25 cellular contexts compared by ENCODE assay signal in genomic region chr2:18835787-18836186, GRCh38.
"Had no signal": no experiment of that assay in that cellular context is flagged by ENCODE, and none has a peak within 500 bp of the region (broad histone marks: within the 10 kb centered on the region; RNA-seq: fewer than 3 reads in every experiment).

No MANE protein-coding gene starts in this region.

- H3K36me3 ChIP-seq: neutrophil, pancreas, prostate gland, right atrium auricular region, right lobe of liver, sigmoid colon, stomach, suprapubic skin, tibial artery, transverse colon, upper lobe of right lung, uterus had no signal

- DNase-seq: naive thymus-derived CD4-positive, alpha-beta T cell; natural killer cell; nucleus accumbens; pancreas; retina; right lobe of liver; sigmoid colon; small intestine; stimulated activated CD4-positive, alpha-beta T cell treated with anti-CD3 and anti-CD28 coated beads, Interleukin-15, amount 100 ng/mL, for 24 hours; stimulated activated CD4-positive, alpha-beta T cell treated with anti-CD3 and anti-CD28 coated beads, Interleukin-2, amount 100 ng/mL, for 24 hours; stimulated activated CD4-positive, alpha-beta T cell treated with anti-CD3 and anti-CD28 coated beads, Interleukin-2, amount 100 ng/mL, for 48 hours; stimulated activated CD4-positive, alpha-beta T cell treated with anti-CD3 and anti-CD28 coated beads, Interleukin-4, amount 100 ng/mL, for 24 hours; stimulated activated naive B cell treated with anti-CD40 and anti-IgM and Interleukin-4, amounts not matched to agents 10 μg/mL and 1 μg/mL and 100 μg/mL, for 72 hours; stimulated activated naive CD4-positive, alpha-beta T cell treated with Interleukin-2 at 50 U/mL for 16 hours; stomach; testis; tibial artery; transverse colon; upper lobe of right lung; uterus had no signal

- H3K9me3 ChIP-seq: neutrophil, pancreas, prostate gland, right atrium auricular region, right lobe of liver, sigmoid colon, stomach, suprapubic skin, testis, tibial artery, transverse colon, upper lobe of right lung, uterus had no signal

- H3K4me1 ChIP-seq: transverse colon, upper lobe of right lung had no signal

- H3K4me3 ChIP-seq: pancreas, prostate gland, right atrium auricular region, right lobe of liver, sigmoid colon, stomach, suprapubic skin, testis, tibial artery, transverse colon, upper lobe of right lung, uterus had no signal

- H3K27ac ChIP-seq: neutrophil, pancreas, prostate gland, right atrium auricular region, right lobe of liver, sigmoid colon, stomach, suprapubic skin, testis, tibial artery, transverse colon, upper lobe of right lung, uterus had no signal

- ATAC-seq: naive thymus-derived CD4-positive, alpha-beta T cell; natural killer cell; pancreas; right lobe of liver; stimulated activated effector memory CD8-positive, alpha-beta T cell treated with anti-CD3 and anti-CD28 coated beads, Interleukin-12 subunit alpha, Interleukin-12 subunit beta, amount 100 ng/mL, for 72 hours; stimulated activated naive B cell treated with anti-CD40 and anti-IgM and Interleukin-4, amounts not matched to agents 10 μg/mL and 1 μg/mL and 100 μg/mL, for 72 hours; upper lobe of right lung had no signal
